In genomic region chr4:102736636-102737549, GRCh38 we compare ENCODE assay signal across 17 cellular contexts. TPM values are rescaled to one million over a fixed set of nuclear protein-coding genes. Genes with fewer than 3 reads are reported as not detected.
DNase-seq lines count a peak whose midpoint lies in the region; ATAC-seq and TF ChIP-seq lines count a peak whose summit lies in the region.
"Had no signal": no experiment of that assay in that cellular context is flagged by ENCODE, and none has a peak within 500 bp of the region (broad histone marks: within the 10 kb centered on the region; RNA-seq: fewer than 3 reads in every experiment).

No MANE protein-coding gene starts in this region.

- no peaks in the 10 kb centered on the region for H3K27me3 ChIP-seq in neural progenitor cell
- H3K27me3 ChIP-seq: vagina had no signal

- H3K36me3 ChIP-seq in neural progenitor cell: peaks cover 3% of the 10 kb centered on the region
- H3K36me3 ChIP-seq: vagina had no signal

- peak; percentile 29 for DNase-seq in NCI-H2196 (lab: John Stamatoyannopoulos, UW; ENCODE audit: unreplicated experiment)
- no peak for DNase-seq in NCI-H2196 treated with DMSO at 0.1 percent for 48 hours (lab: John Stamatoyannopoulos, UW; ENCODE audit: unreplicated experiment)
- DNase-seq in NCI-H2081 (lab: John Stamatoyannopoulos, UW): peak; percentile 66 to 91
- no peak for DNase-seq in neural progenitor cell (ENCODE audit: low spot score)
- no peak for DNase-seq in glutamatergic neuron
- no peak for DNase-seq in hippocampal formation (lab: John Stamatoyannopoulos, UW)
- DNase-seq: activated CD8-positive, alpha-beta T cell treated with anti-CD3 and anti-CD28 coated beads for 36 hours; amniotic stem cell; H7; occipital lobe; SK-N-SH had no signal

- peaks cover 65% of the 10 kb centered on the region for H3K4me1 Mint-ChIP-seq in dendritic cell treated with granulocyte-macrophage colony-stimulating factor and Interleukin-4, amounts not matched to agents 40 ng/mL and 50 ng/mL, for 4 days (ENCODE audit: low read depth)
- H3K4me1 Mint-ChIP-seq in neural progenitor cell: no peaks in the 10 kb centered on the region
- no peaks in the 10 kb centered on the region for H3K4me1 Mint-ChIP-seq in glutamatergic neuron (ENCODE audit: low read depth, unreplicated experiment)

- H3K36me3 Mint-ChIP-seq in dendritic cell treated with granulocyte-macrophage colony-stimulating factor and Interleukin-4, amounts not matched to agents 40 ng/mL and 50 ng/mL, for 4 days (ENCODE audit: low read depth): peaks cover 64% of the 10 kb centered on the region
- H3K36me3 Mint-ChIP-seq in neural progenitor cell (peaks cover 17% of the 10 kb centered on the region), glutamatergic neuron (ENCODE audit: unreplicated experiment) (peaks cover under 1% of the 10 kb centered on the region)
- H3K36me3 Mint-ChIP-seq: stimulated activated effector memory CD8-positive, alpha-beta T cell treated with anti-CD3 and anti-CD28 coated beads, Interleukin-12 subunit alpha, Interleukin-12 subunit beta, amount 100 ng/mL, for 72 hours had no signal

- H2AFZ ChIP-seq in neural progenitor cell (replicated peaks): no peak overlapping the region

- no peaks in the 10 kb centered on the region for H3K9me3 ChIP-seq in neural progenitor cell (ENCODE audit: low read depth)
- H3K9me3 ChIP-seq: SK-N-SH, vagina had no signal

- ATAC-seq in HG03442 (IDR thresholded peaks at IDR 0.05; ENCODE audit: unreplicated experiment): no peak
- ATAC-seq: activated CD8-positive, alpha-beta T cell treated with anti-CD3 and anti-CD28 coated beads for 36 hours; stimulated activated effector memory CD8-positive, alpha-beta T cell treated with anti-CD3 and anti-CD28 coated beads, Interleukin-12 subunit alpha, Interleukin-12 subunit beta, amount 100 ng/mL, for 72 hours had no signal

- no peak for TF ChIP-seq CTCF in neural progenitor cell (IDR thresholded peaks at IDR 0.05)
- TF ChIP-seq CTCF in glutamatergic neuron (IDR thresholded peaks at IDR 0.05; ENCODE audit: partially characterized antibody, unreplicated experiment): no peak

- no peaks in the 10 kb centered on the region for H4K20me1 ChIP-seq in neural progenitor cell (ENCODE audit: low read depth)

- intact Hi-C loops in dendritic cell treated with granulocyte-macrophage colony-stimulating factor and Interleukin-4, amounts not matched to agents 40 ng/mL and 50 ng/mL, for 4 days (cut with micrococcal nuclease): no loop called here

- peaks cover 28% of the 10 kb centered on the region for H3K9me3 Mint-ChIP-seq in dendritic cell treated with granulocyte-macrophage colony-stimulating factor and Interleukin-4, amounts not matched to agents 40 ng/mL and 50 ng/mL, for 4 days
- H3K9me3 Mint-ChIP-seq in neural progenitor cell: peaks cover 35% of the 10 kb centered on the region
- peaks cover 2% of the 10 kb centered on the region for H3K9me3 Mint-ChIP-seq in glutamatergic neuron (ENCODE audit: unreplicated experiment)

- H3K79me2 ChIP-seq in neural progenitor cell (ENCODE audit: low read depth): peaks cover 67% of the 10 kb centered on the region

- no peak overlapping the region for H3K4me2 ChIP-seq in neural progenitor cell
- H3K4me2 ChIP-seq: SK-N-SH had no signal

- no peak overlapping the region for H3K27ac ChIP-seq in neural progenitor cell
- H3K27ac ChIP-seq: vagina had no signal

- H3K9ac ChIP-seq in neural progenitor cell: no peak overlapping the region
- H3K9ac ChIP-seq: SK-N-SH had no signal

- no peaks in the 10 kb centered on the region for H3F3A ChIP-seq in neural progenitor cell (ENCODE audit: low read depth)

- no peaks in the 10 kb centered on the region for H3K27me3 Mint-ChIP-seq in dendritic cell treated with granulocyte-macrophage colony-stimulating factor and Interleukin-4, amounts not matched to agents 40 ng/mL and 50 ng/mL, for 4 days
- H3K27me3 Mint-ChIP-seq in neural progenitor cell (ENCODE audit: insufficient read depth, low read depth): peaks cover under 1% of the 10 kb centered on the region
- no peaks in the 10 kb centered on the region for H3K27me3 Mint-ChIP-seq in glutamatergic neuron (ENCODE audit: unreplicated experiment)
- H3K27me3 Mint-ChIP-seq: activated CD8-positive, alpha-beta T cell treated with anti-CD3 and anti-CD28 coated beads for 36 hours had no signal

- no peak overlapping the region for H3K4me3 ChIP-seq in neural progenitor cell
- H3K4me3 ChIP-seq: lung, vagina had no signal

- H3K27ac Mint-ChIP-seq in dendritic cell treated with granulocyte-macrophage colony-stimulating factor and Interleukin-4, amounts not matched to agents 40 ng/mL and 50 ng/mL, for 4 days: peak overlapping the region; percentile 53
- H3K27ac Mint-ChIP-seq in neural progenitor cell (peak overlapping the region; percentile 52), glutamatergic neuron (ENCODE audit: unreplicated experiment) (no peak overlapping the region)
- H3K27ac Mint-ChIP-seq: activated CD8-positive, alpha-beta T cell treated with anti-CD3 and anti-CD28 coated beads for 36 hours; activated T-helper 1 cell treated with anti-CD3 and anti-CD28 coated beads, Interleukin-12 subunit alpha, Interleukin-12 subunit beta, Interleukin-2, Interleukin-4 antibody, amounts not matched to agents 30 ng/mL and 10 ng/mL and 1 ng/mL, durations not matched to agents 14 hours and 24 hours and 36 hours had no signal

- no peaks in the 10 kb centered on the region for H3K4me1 ChIP-seq in neural progenitor cell
- H3K4me1 ChIP-seq: vagina had no signal

- no peak overlapping the region for H3K4me3 Mint-ChIP-seq in dendritic cell treated with granulocyte-macrophage colony-stimulating factor and Interleukin-4, amounts not matched to agents 40 ng/mL and 50 ng/mL, for 4 days
- H3K4me3 Mint-ChIP-seq in neural progenitor cell (no peak overlapping the region), glutamatergic neuron (ENCODE audit: unreplicated experiment) (no peak overlapping the region)
- H3K4me3 Mint-ChIP-seq: activated CD8-positive, alpha-beta T cell treated with anti-CD3 and anti-CD28 coated beads for 36 hours; activated T-helper 1 cell treated with anti-CD3 and anti-CD28 coated beads, Interleukin-12 subunit alpha, Interleukin-12 subunit beta, Interleukin-2, Interleukin-4 antibody, amounts not matched to agents 30 ng/mL and 10 ng/mL and 1 ng/mL, durations not matched to agents 14 hours and 24 hours and 36 hours; stimulated activated effector memory CD8-positive, alpha-beta T cell treated with anti-CD3 and anti-CD28 coated beads, Interleukin-12 subunit alpha, Interleukin-12 subunit beta, amount 100 ng/mL, for 72 hours had no signal

RNA-seq across cellular contexts. Expression of gene MANBA, which starts 23.9 kb away (rescaled TPM):
- total RNA-seq in neural progenitor cell (ENCODE audit: low replicate concordance) (52.4 and 53.4 TPM in 2 replicates), glutamatergic neuron (ENCODE audit: unreplicated experiment) (13.0 TPM)

Comparison
In these comparisons a context has a peak if more than half of its experiments do, and no peak if none do; other contexts are left out.
1. DNase-seq: peak in NCI-H2196 (single experiment) and NCI-H2081 (2 of 2); none in NCI-H2196 treated with DMSO at 0.1 percent for 48 hours (single experiment), neural progenitor cell (single experiment), glutamatergic neuron (single experiment) and hippocampal formation (0 of 2).